ENCODE assay signal across 20 cellular contexts in genomic region chr4:53686521-53686920, GRCh38.
"Had no signal": no experiment of that assay in that cellular context is flagged by ENCODE, and none has a peak within 500 bp of the region (broad histone marks: within the 10 kb centered on the region; RNA-seq: fewer than 3 reads in every experiment).

No MANE protein-coding gene starts in this region.

- H3K4me1 ChIP-seq: gastrocnemius medialis, parathyroid adenoma, spleen, thyroid gland had no signal

- H2AFZ ChIP-seq: parathyroid adenoma had no signal

- H3K27me3 ChIP-seq: gastrocnemius medialis, heart left ventricle, thyroid gland had no signal

- DNase-seq: activated B cell treated with CpG ODN at 0.5 μM for 24 hours; activated CD4-positive, alpha-beta memory T cell treated with anti-CD3 and anti-CD28 coated beads for 36 hours; activated CD4-positive, alpha-beta T cell treated with anti-CD3 and anti-CD28 coated beads for 4 hours; activated gamma-delta T cell treated with Interleukin-2 at 50 U/mL for 16 hours; activated T-cell treated with anti-CD3 and anti-CD28 coated beads for 4 hours; amygdala; gastrocnemius medialis; heart left ventricle; naive thymus-derived CD8-positive, alpha-beta T cell; spleen; stimulated activated naive B cell treated with anti-CD40 and anti-IgM and Interleukin-4, amounts not matched to agents 10 μg/mL and 1 μg/mL and 100 μg/mL, for 72 hours; T-helper 9 cell; thyroid gland had no signal

- H3K79me2 ChIP-seq: parathyroid adenoma had no signal

- H3K27ac Mint-ChIP-seq: activated B cell treated with CpG ODN at 0.5 μM for 24 hours; activated CD4-positive, alpha-beta memory T cell treated with anti-CD3 and anti-CD28 coated beads for 36 hours; activated naive CD8-positive, alpha-beta T cell; activated T-helper 1 cell treated with anti-CD3 and anti-CD28 coated beads, Interleukin-12 subunit alpha, Interleukin-12 subunit beta, Interleukin-2, Interleukin-4 antibody, amounts not matched to agents 30 ng/mL and 10 ng/mL and 1 ng/mL, durations not matched to agents 14 hours and 24 hours and 36 hours; memory B cell; naive thymus-derived CD8-positive, alpha-beta T cell; stimulated activated naive B cell treated with anti-CD40 and anti-IgM and Interleukin-4, amounts not matched to agents 10 μg/mL and 1 μg/mL and 100 μg/mL, for 72 hours had no signal

- H3K27ac ChIP-seq: coronary artery, gastrocnemius medialis, heart left ventricle, parathyroid adenoma, spleen, thyroid gland had no signal

- H3K9me3 Mint-ChIP-seq: activated B cell treated with CpG ODN at 0.5 μM for 24 hours; activated CD4-positive, alpha-beta memory T cell treated with anti-CD3 and anti-CD28 coated beads for 36 hours; activated T-helper 1 cell treated with anti-CD3 and anti-CD28 coated beads, Interleukin-12 subunit alpha, Interleukin-12 subunit beta, Interleukin-2, Interleukin-4 antibody, amounts not matched to agents 30 ng/mL and 10 ng/mL and 1 ng/mL, durations not matched to agents 14 hours and 24 hours and 36 hours; central memory CD8-positive, alpha-beta T cell; memory B cell; stimulated activated naive B cell treated with anti-CD40 and anti-IgM and Interleukin-4, amounts not matched to agents 10 μg/mL and 1 μg/mL and 100 μg/mL, for 72 hours had no signal

- H3K4me3 Mint-ChIP-seq: activated B cell treated with CpG ODN at 0.5 μM for 24 hours; activated CD4-positive, alpha-beta memory T cell treated with anti-CD3 and anti-CD28 coated beads for 36 hours; activated naive CD8-positive, alpha-beta T cell; activated T-helper 1 cell treated with anti-CD3 and anti-CD28 coated beads, Interleukin-12 subunit alpha, Interleukin-12 subunit beta, Interleukin-2, Interleukin-4 antibody, amounts not matched to agents 30 ng/mL and 10 ng/mL and 1 ng/mL, durations not matched to agents 14 hours and 24 hours and 36 hours; central memory CD8-positive, alpha-beta T cell; memory B cell; naive thymus-derived CD8-positive, alpha-beta T cell; stimulated activated naive B cell treated with anti-CD40 and anti-IgM and Interleukin-4, amounts not matched to agents 10 μg/mL and 1 μg/mL and 100 μg/mL, for 72 hours had no signal

- H3K36me3 ChIP-seq: gastrocnemius medialis, heart left ventricle, spleen, thyroid gland had no signal

- H3K9ac ChIP-seq: parathyroid adenoma had no signal

- H3K4me3 ChIP-seq: coronary artery, gastrocnemius medialis, heart left ventricle, spleen, thyroid gland had no signal

- ATAC-seq: gastrocnemius medialis; heart left ventricle; naive thymus-derived CD8-positive, alpha-beta T cell; sciatic nerve; stimulated activated naive B cell treated with anti-CD40 and anti-IgM and Interleukin-4, amounts not matched to agents 10 μg/mL and 1 μg/mL and 100 μg/mL, for 72 hours had no signal

- H3K4me1 Mint-ChIP-seq: central memory CD8-positive, alpha-beta T cell; naive thymus-derived CD8-positive, alpha-beta T cell had no signal

- H3K9me3 ChIP-seq: gastrocnemius medialis, heart left ventricle, spleen, thyroid gland had no signal
